8 cellular contexts compared by ENCODE assay signal in genomic region chr1:36083635-36084501, GRCh38. TPM values are rescaled to one million over a fixed set of nuclear protein-coding genes. Genes with fewer than 3 reads are reported as not detected.
A peak's percentile ranks its signal among the peaks of the same experiment; 100 is the strongest.
DNase-seq lines count a peak whose midpoint lies in the region; FAIRE-seq and TF ChIP-seq lines count a peak whose summit lies in the region.

Gene TEKT2 (plus strand): TSS chr1:36084094. CDS start chr1:36084922, 828 bp downstream.

- H4K20me1 ChIP-seq in H9 (ENCODE audit: control insufficient read depth, insufficient read depth, insufficient read length), result no peaks in the 10 kb centered on the region

- peak within 1 kb of the TSS in 2 of 3 experiments; percentile 74 to 85; a peak in 2 of 7 replicates for H3K27ac Mint-ChIP-seq in H9

- intact Hi-C loops in A673 (cut with micrococcal nuclease; ENCODE audit: unreplicated experiment) (no loop called here), head of caudate nucleus (cut with DNase I) (loop anchor here (10.0 kb wide), 1 partner anchor 149 kb away; the partner anchor contains the start of gene AGO3), posterior vena cava (cut with DNase I) (no loop called here)

- POLR2A ChIA-PET in A673 (lab: Charles Lee; ENCODE audit: low non-redundant PET), result interaction anchor here (0.6 kb wide), 1 partner anchor 380 kb away, joined by 4 read pairs; the partner anchor contains the start of gene MRPS15

- H4K8ac ChIP-seq in H9 (replicated peaks; ENCODE audit: insufficient read length, low read depth, low read length), result no peak within 1 kb of the TSS

- no peaks in the 10 kb centered on the region for H3K4me1 ChIP-seq in A673 (ENCODE audit: insufficient read depth, low read length, poor library complexity, severe bottlenecking)
- H3K4me1 ChIP-seq in H9 (ENCODE audit: insufficient read depth, low read length), result no peaks in the 10 kb centered on the region
- peaks cover 0 to 2% of the 10 kb centered on the region in 2 donors for H3K4me1 ChIP-seq in small intestine (ENCODE audit: control insufficient read depth in 2 of 2, insufficient read depth in 1 of 2, low read depth in 1 of 2, low read length in 1 of 2)

- H3K4ac ChIP-seq in H9 (ENCODE audit: low read depth, low read length), result no peak within 1 kb of the TSS; the same call in 1 of the 2 replicates

- no peaks in the 10 kb centered on the region for H3K9me3 ChIP-seq in A673 (ENCODE audit: low read depth, low read length, poor library complexity, severe bottlenecking)
- no peaks in the 10 kb centered on the region for H3K9me3 ChIP-seq in H9 (ENCODE audit: control insufficient read depth, low read depth, low read length)
- H3K9me3 ChIP-seq in small intestine (ENCODE audit: control insufficient read depth, low read depth), result no peaks in the 10 kb centered on the region

- H2AFZ ChIP-seq in H9 (ENCODE audit: low read length), result no peak within 1 kb of the TSS

- no peaks in the 10 kb centered on the region for H3K79me2 ChIP-seq in H9 (ENCODE audit: insufficient read depth, low read length)

- H3K36me3 ChIP-seq in A673 (ENCODE audit: insufficient read depth, low read length, poor library complexity, severe bottlenecking), result no peaks in the 10 kb centered on the region
- no peaks in the 10 kb centered on the region for H3K36me3 ChIP-seq in small intestine (ENCODE audit: control insufficient read depth in 2 of 2, insufficient read depth in 2 of 2, low read length in 2 of 2)

- H3K27me3 Mint-ChIP-seq in H9 (ENCODE audit: low read depth), result peaks cover 14% of the 10 kb centered on the region

- DNase-seq in A673 (ENCODE audit: low spot score), result peak; percentile 84
- DNase-seq in H9, result peak; percentile 85
- DNase-seq in T1000 (lab: John Stamatoyannopoulos, UW), result peak; percentile 62
- DNase-seq in head of caudate nucleus, result peak in 41 of 42 donors; percentile 60 to 86 (median 73)
- DNase-seq in posterior vena cava (ENCODE audit: low spot score), result peak; percentile 82
- DNase-seq in small intestine, result no peak
- no peak for DNase-seq in occipital lobe (lab: John Stamatoyannopoulos, UW)
- no peak for DNase-seq in HPDE6-E6E7 (ENCODE audit: extremely low spot score)

- no peak within 1 kb of the TSS for H4K5ac ChIP-seq in H9 (ENCODE audit: insufficient read length, low read depth, low read length)

- H3K23ac ChIP-seq in H9 (ENCODE audit: insufficient read length, low read depth, low read length), result no peak within 1 kb of the TSS

- no CpG with 5 or more reads among the region's 59 CpGs for WGBS in H9 (ENCODE audit: extremely low coverage, insufficient read length, low lambda C conversion rate)
- 14 to 23% (median 19%) methylated on average over 45 to 59 of the region's 59 CpGs for WGBS in small intestine, 3 donors

- H3K56ac ChIP-seq in H9 (ENCODE audit: insufficient read length, low read depth, low read length), result no peak within 1 kb of the TSS

- H3K4me3 ChIP-seq in A673 (ENCODE audit: low read depth, low read length, poor library complexity, severe bottlenecking), result peak within 1 kb of the TSS; percentile 57
- peak within 1 kb of the TSS in 1 of 2 donors; percentile 28 for H3K4me3 ChIP-seq in small intestine (ENCODE audit: low read depth in 1 of 2, low read length in 2 of 2)

- H3K14ac ChIP-seq in H9 (ENCODE audit: insufficient read depth, low read length), result peak within 1 kb of the TSS; percentile 96; the same call in 1 of the 2 replicates

- peaks cover 13 to 22% of the 10 kb centered on the region in 2 experiments for H3K4me1 Mint-ChIP-seq in H9

- no peak for FAIRE-seq in small intestine (lab: Jason Lieb, UNC)

- H2BK120ac ChIP-seq in H9 (ENCODE audit: low read depth, low read length, poor library complexity, severe bottlenecking), result peak within 1 kb of the TSS; percentile 50

- BruUV-seq in A673 (replicated peaks; lab: Mats Ljungman, UMichigan), result no TSS peak

- no peak within 1 kb of the TSS for H2BK20ac ChIP-seq in H9 (ENCODE audit: low read depth, low read length, poor library complexity, severe bottlenecking)

- H3K36me3 Mint-ChIP-seq in H9 (ENCODE audit: insufficient read depth in 1 of 3, low read depth in 3 of 3), result no peaks in the 10 kb centered on the region

- H3K27me3 ChIP-seq in A673 (replicated peaks; ENCODE audit: insufficient read depth, low read depth, low read length, poor library complexity) (no peaks in the 10 kb centered on the region), H9 (ENCODE audit: insufficient read depth, low read length) (no peaks in the 10 kb centered on the region), small intestine (ENCODE audit: control insufficient read depth in 2 of 2, insufficient read depth in 2 of 2, low read length in 2 of 2) (peaks cover 0 to 7% of the 10 kb centered on the region in 2 donors)

- peak within 1 kb of the TSS; percentile 94 for H3K18ac ChIP-seq in H9 (ENCODE audit: insufficient read length, low read depth, low read length)

- H3T11ph ChIP-seq in H9 (ENCODE audit: low read length), result no peak within 1 kb of the TSS

- H3K27ac ChIP-seq in A673 (ENCODE audit: low read depth, low read length, poor library complexity, severe bottlenecking), result peak within 1 kb of the TSS; percentile 64
- H3K27ac ChIP-seq in H9 (ENCODE audit: insufficient read length, low read depth, low read length), result no peak within 1 kb of the TSS
- no peak within 1 kb of the TSS for H3K27ac ChIP-seq in small intestine (ENCODE audit: low read depth in 1 of 2, low read length in 1 of 2)

- CTCF ChIA-PET in A673 (lab: Charles Lee), result interaction anchor here (0.5 kb wide), 1 partner anchor 194 kb away, joined by 6 read pairs; no protein-coding TSS in a partner anchor

- H2BK15ac ChIP-seq in H9 (ENCODE audit: low read depth, low read length), result no peak within 1 kb of the TSS

- H3K4me2 ChIP-seq in H9 (ENCODE audit: insufficient read depth, insufficient read length, low read length), result peak within 1 kb of the TSS; percentile 62

- no peak within 1 kb of the TSS for H2AK5ac ChIP-seq in H9 (ENCODE audit: insufficient read length, low read length)

- H3K9ac ChIP-seq in H9 (ENCODE audit: extremely low read depth, insufficient read length, low read length), result no peak within 1 kb of the TSS

- TF ChIP-seq CTCF in A673 (conservative IDR thresholded peaks at IDR 0.05; ENCODE audit: low read depth, low read length), result no peak
- TF ChIP-seq CTCF in H9 (conservative IDR thresholded peaks at IDR 0.05), result no peak

- H2BK5ac ChIP-seq in H9 (ENCODE audit: insufficient read length, low read length), result no peak within 1 kb of the TSS

- no peak within 1 kb of the TSS for H2BK12ac ChIP-seq in H9 (ENCODE audit: insufficient read length, low read depth, low read length)

- peak within 1 kb of the TSS; percentile 68 to 81 for H3K4me3 Mint-ChIP-seq in H9

- peaks cover 8% of the 10 kb centered on the region for H3K23me2 ChIP-seq in H9 (ENCODE audit: insufficient read length, low read depth, low read length, poor library complexity, severe bottlenecking)

- no peaks in the 10 kb centered on the region for H3K79me1 ChIP-seq in H9 (ENCODE audit: insufficient read depth, low read depth, low read length, poor library complexity, severe bottlenecking)

- H4K91ac ChIP-seq in H9 (ENCODE audit: insufficient read length, low read depth, low read length), result no peak within 1 kb of the TSS

- no peaks in the 10 kb centered on the region for H3K9me3 Mint-ChIP-seq in H9

RNA-seq across cellular contexts. Expression of gene TEKT2, which starts in this region (rescaled TPM):
- total RNA-seq in A673 (2021) (2.8 and 4.6 TPM in 2 replicates), H9 (2021) (0.20 and 0.86 TPM in 2 replicates), posterior vena cava (not detected), occipital lobe (9.2 TPM)
- under 1 TPM in 1 of 3 donors, not detected in 2; 0.18 TPM for polyA plus RNA-seq in small intestine

Comparison
In these comparisons a context has a peak if more than half of its experiments do, and no peak if none do; other contexts are left out.
1. Peak in DNase-seq and H3K4me2 ChIP-seq in H9; RNA of the gene not detected or under 1 TPM.
2. Peak in DNase-seq in posterior vena cava; RNA of the gene not detected or under 1 TPM.
3. DNase-seq: peak in A673 (single experiment), T1000 (single experiment) and head of caudate nucleus (41 of 42); none in small intestine (single experiment), occipital lobe (single experiment) and HPDE6-E6E7 (single experiment).